27 cellular contexts compared by ENCODE assay signal in genomic region chr1:221122501-221122900, GRCh38.
"Had no signal": no experiment of that assay in that cellular context is flagged by ENCODE, and none has a peak within 500 bp of the region (broad histone marks: within the 10 kb centered on the region; RNA-seq: fewer than 3 reads in every experiment).

No MANE protein-coding gene starts in this region.

- H3K27me3 ChIP-seq: neural progenitor cell, ovary, right lobe of liver, spleen, stomach, thyroid gland, tibial nerve, upper lobe of left lung, uterus had no signal

- H3K79me2 ChIP-seq: parathyroid adenoma had no signal

- H3K4me1 ChIP-seq: neural progenitor cell, parathyroid adenoma, spleen, uterus had no signal

- H3K9ac ChIP-seq: neural progenitor cell, parathyroid adenoma had no signal

- DNase-seq: naive thymus-derived CD4-positive, alpha-beta T cell; natural killer cell; occipital lobe; ovary; posterior cingulate gyrus; psoas muscle; right cardiac atrium; right lobe of liver; spleen; stimulated activated CD4-positive, alpha-beta T cell treated with anti-CD3 and anti-CD28 coated beads, Interleukin-12 subunit alpha, Interleukin-12 subunit beta, amount 100 ng/mL, for 4 hours; stimulated activated CD4-positive, alpha-beta T cell treated with anti-CD3 and anti-CD28 coated beads, Interleukin-1b, Interleukin-23, amount 100 ng/mL, for 48 hours; stimulated activated CD4-positive, alpha-beta T cell treated with anti-CD3 and anti-CD28 coated beads, Interleukin-4, amount 100 ng/mL, for 1 hour; stimulated activated CD4-positive, alpha-beta T cell treated with anti-CD3 and anti-CD28 coated beads, Interleukin-4, amount 100 ng/mL, for 4 hours; stimulated activated CD8-positive, alpha-beta memory T cell treated with anti-CD3 and anti-CD28 coated beads, Interleukin-4, amount 100 ng/mL, for 48 hours; stimulated activated naive B cell treated with anti-CD40 and anti-IgM and Interleukin-4, amounts not matched to agents 10 μg/mL and 1 μg/mL and 100 μg/mL, for 72 hours; stimulated activated naive CD4-positive, alpha-beta T cell treated with Interleukin-2 at 50 U/mL for 16 hours; stomach; trophoblast cell; upper lobe of left lung; uterus had no signal

- ATAC-seq: naive thymus-derived CD4-positive, alpha-beta T cell; natural killer cell; psoas muscle; right cardiac atrium; right lobe of liver; stimulated activated naive B cell treated with anti-CD40 and anti-IgM and Interleukin-4, amounts not matched to agents 10 μg/mL and 1 μg/mL and 100 μg/mL, for 72 hours had no signal

- H2AFZ ChIP-seq: neural progenitor cell, parathyroid adenoma had no signal

- H3K9me3 ChIP-seq: ovary, psoas muscle, right lobe of liver, thyroid gland, upper lobe of left lung, uterus had no signal

- H3K4me3 ChIP-seq: neural progenitor cell, ovary, psoas muscle, right lobe of liver, skin epidermis, smooth muscle cell, spleen, stomach, thoracic aorta, thyroid gland, tibial nerve, upper lobe of left lung, uterus had no signal

- H3K4me2 ChIP-seq: neural progenitor cell, smooth muscle cell had no signal

- H3K27ac ChIP-seq: neural progenitor cell, ovary, parathyroid adenoma, psoas muscle, right lobe of liver, skin epidermis, spleen, stomach, thoracic aorta, thyroid gland, tibial nerve, upper lobe of left lung, uterus had no signal

- H3K36me3 ChIP-seq: neural progenitor cell, ovary, right lobe of liver, spleen, stomach, thoracic aorta, thyroid gland, tibial nerve, upper lobe of left lung, uterus had no signal
